Comparison of ENCODE assay signal across 1 cellular context in the genomic region with DNA sequence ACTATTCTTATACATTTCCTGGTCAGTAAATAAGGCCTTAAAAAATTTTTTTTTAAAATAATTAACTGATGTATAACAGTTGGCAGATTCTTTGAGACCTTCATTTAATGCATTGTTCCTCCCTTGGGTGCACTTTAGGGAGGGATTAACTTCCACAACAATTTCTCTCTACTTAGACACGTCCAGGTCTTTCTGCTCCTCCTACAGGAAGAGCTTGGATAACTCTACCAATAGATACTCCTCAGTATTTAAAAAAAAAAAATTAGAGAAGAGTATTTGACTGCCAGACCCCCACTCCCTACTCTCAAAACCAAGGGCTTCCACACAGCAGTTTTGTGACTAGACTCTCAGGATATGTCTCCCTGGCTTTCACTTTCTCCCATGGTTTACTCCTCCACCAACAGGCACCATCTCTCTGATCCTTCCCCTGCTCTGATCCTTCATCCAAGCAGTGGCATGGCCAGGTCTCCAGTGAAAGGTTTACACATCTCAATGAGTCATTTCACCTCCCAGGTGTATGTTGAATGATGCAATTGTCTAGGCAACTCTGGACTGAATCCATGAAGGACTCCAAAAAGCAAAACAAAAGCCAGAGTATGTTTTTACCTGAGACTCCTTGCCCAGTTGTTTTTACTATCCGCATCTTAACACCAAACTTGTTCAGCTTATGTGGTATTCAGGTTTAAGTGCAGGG.
TF ChIP-seq lines count a peak whose summit lies in the region.

No MANE protein-coding gene starts in this region.

TF ChIP-seq in H1, 55 proteins besides CTCF, POLR2A, EP300 and RAD21:
- TF ChIP-seq GABPA (IDR thresholded peaks at IDR 0.05; ENCODE audit: borderline replicate concordance, insufficient read depth, low read length) (no peak), SUZ12 (IDR thresholded peaks at IDR 0.05; ENCODE audit: low read length) (no peak), EZH2 (IDR thresholded peaks at IDR 0.05; ENCODE audit: low read depth, low read length, severe bottlenecking) (no peak), TBP (IDR thresholded peaks at IDR 0.05; ENCODE audit: low read depth, low read length) (no peak), POU5F1 (IDR thresholded peaks at IDR 0.05; ENCODE audit: low read depth, low read length) (no peak), POLR2AphosphoS5 (IDR thresholded peaks at IDR 0.05; ENCODE audit: low read depth, low read length) (no peak), TCF12 (IDR thresholded peaks at IDR 0.05; ENCODE audit: low read depth, low read length) (no peak), CHD1 (IDR thresholded peaks at IDR 0.05; ENCODE audit: low read depth, low read length) (no peak), PHF8 (conservative IDR thresholded peaks at IDR 0.05; ENCODE audit: low read depth, low read length) (no peak), SIRT6 (IDR thresholded peaks at IDR 0.05; ENCODE audit: low read length) (no peak), TAF7 (optimal IDR thresholded peaks at IDR 0.05; ENCODE audit: borderline replicate concordance, low read depth, low read length) (no peak), BRCA1 (IDR thresholded peaks at IDR 0.05; ENCODE audit: low read depth, low read length) (no peak)
- TF ChIP-seq, protein P1, sequence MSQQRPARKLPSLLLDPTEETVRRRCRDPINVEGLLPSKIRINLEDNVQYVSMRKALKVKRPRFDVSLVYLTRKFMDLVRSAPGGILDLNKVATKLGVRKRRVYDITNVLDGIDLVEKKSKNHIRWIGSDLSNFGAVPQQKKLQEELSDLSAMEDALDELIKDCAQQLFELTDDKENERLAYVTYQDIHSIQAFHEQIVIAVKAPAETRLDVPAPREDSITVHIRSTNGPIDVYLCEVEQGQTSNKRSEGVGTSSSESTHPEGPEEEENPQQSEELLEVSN (IDR thresholded peaks at IDR 0.05), result no peak
- TF ChIP-seq, protein P2, sequence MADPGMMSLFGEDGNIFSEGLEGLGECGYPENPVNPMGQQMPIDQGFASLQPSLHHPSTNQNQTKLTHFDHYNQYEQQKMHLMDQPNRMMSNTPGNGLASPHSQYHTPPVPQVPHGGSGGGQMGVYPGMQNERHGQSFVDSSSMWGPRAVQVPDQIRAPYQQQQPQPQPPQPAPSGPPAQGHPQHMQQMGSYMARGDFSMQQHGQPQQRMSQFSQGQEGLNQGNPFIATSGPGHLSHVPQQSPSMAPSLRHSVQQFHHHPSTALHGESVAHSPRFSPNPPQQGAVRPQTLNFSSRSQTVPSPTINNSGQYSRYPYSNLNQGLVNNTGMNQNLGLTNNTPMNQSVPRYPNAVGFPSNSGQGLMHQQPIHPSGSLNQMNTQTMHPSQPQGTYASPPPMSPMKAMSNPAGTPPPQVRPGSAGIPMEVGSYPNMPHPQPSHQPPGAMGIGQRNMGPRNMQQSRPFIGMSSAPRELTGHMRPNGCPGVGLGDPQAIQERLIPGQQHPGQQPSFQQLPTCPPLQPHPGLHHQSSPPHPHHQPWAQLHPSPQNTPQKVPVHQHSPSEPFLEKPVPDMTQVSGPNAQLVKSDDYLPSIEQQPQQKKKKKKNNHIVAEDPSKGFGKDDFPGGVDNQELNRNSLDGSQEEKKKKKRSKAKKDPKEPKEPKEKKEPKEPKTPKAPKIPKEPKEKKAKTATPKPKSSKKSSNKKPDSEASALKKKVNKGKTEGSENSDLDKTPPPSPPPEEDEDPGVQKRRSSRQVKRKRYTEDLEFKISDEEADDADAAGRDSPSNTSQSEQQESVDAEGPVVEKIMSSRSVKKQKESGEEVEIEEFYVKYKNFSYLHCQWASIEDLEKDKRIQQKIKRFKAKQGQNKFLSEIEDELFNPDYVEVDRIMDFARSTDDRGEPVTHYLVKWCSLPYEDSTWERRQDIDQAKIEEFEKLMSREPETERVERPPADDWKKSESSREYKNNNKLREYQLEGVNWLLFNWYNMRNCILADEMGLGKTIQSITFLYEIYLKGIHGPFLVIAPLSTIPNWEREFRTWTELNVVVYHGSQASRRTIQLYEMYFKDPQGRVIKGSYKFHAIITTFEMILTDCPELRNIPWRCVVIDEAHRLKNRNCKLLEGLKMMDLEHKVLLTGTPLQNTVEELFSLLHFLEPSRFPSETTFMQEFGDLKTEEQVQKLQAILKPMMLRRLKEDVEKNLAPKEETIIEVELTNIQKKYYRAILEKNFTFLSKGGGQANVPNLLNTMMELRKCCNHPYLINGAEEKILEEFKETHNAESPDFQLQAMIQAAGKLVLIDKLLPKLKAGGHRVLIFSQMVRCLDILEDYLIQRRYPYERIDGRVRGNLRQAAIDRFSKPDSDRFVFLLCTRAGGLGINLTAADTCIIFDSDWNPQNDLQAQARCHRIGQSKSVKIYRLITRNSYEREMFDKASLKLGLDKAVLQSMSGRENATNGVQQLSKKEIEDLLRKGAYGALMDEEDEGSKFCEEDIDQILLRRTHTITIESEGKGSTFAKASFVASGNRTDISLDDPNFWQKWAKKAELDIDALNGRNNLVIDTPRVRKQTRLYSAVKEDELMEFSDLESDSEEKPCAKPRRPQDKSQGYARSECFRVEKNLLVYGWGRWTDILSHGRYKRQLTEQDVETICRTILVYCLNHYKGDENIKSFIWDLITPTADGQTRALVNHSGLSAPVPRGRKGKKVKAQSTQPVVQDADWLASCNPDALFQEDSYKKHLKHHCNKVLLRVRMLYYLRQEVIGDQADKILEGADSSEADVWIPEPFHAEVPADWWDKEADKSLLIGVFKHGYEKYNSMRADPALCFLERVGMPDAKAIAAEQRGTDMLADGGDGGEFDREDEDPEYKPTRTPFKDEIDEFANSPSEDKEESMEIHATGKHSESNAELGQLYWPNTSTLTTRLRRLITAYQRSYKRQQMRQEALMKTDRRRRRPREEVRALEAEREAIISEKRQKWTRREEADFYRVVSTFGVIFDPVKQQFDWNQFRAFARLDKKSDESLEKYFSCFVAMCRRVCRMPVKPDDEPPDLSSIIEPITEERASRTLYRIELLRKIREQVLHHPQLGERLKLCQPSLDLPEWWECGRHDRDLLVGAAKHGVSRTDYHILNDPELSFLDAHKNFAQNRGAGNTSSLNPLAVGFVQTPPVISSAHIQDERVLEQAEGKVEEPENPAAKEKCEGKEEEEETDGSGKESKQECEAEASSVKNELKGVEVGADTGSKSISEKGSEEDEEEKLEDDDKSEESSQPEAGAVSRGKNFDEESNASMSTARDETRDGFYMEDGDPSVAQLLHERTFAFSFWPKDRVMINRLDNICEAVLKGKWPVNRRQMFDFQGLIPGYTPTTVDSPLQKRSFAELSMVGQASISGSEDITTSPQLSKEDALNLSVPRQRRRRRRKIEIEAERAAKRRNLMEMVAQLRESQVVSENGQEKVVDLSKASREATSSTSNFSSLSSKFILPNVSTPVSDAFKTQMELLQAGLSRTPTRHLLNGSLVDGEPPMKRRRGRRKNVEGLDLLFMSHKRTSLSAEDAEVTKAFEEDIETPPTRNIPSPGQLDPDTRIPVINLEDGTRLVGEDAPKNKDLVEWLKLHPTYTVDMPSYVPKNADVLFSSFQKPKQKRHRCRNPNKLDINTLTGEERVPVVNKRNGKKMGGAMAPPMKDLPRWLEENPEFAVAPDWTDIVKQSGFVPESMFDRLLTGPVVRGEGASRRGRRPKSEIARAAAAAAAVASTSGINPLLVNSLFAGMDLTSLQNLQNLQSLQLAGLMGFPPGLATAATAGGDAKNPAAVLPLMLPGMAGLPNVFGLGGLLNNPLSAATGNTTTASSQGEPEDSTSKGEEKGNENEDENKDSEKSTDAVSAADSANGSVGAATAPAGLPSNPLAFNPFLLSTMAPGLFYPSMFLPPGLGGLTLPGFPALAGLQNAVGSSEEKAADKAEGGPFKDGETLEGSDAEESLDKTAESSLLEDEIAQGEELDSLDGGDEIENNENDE (IDR thresholded peaks at IDR 0.05; ENCODE audit: insufficient replicate concordance, low read length), result no peak
- TF ChIP-seq, protein P3, sequence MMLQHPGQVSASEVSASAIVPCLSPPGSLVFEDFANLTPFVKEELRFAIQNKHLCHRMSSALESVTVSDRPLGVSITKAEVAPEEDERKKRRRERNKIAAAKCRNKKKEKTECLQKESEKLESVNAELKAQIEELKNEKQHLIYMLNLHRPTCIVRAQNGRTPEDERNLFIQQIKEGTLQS (IDR thresholded peaks at IDR 0.05; ENCODE audit: insufficient read depth, low read depth, low read length), result no peak
